Comparison of ENCODE assay signal across 1 cellular context in the genomic region with DNA sequence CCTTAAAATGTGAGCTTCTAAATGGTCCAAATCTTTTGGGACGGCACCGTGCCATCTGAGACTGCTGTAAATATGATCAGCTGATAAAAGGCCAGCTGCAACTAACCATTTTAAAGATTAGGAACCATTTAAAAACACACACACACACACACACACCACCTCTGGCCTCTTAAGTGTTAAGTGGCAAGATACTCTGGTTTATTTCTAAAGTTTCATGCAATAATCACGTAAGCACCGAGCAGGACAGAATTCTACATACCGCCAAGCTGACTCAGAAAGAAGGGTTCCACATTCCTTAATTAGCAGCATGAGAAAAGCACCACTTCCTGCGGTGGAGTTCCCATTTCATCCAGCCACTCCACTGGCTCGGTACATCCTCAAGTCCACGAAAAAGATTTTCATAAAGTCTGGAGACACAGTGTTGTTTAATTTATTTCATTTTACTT.
TF ChIP-seq lines count a peak whose summit lies in the region.

No MANE protein-coding gene starts in this region.

TF ChIP-seq in GM12878, 131 proteins besides CTCF, POLR2A, EP300 and RAD21 (continued from another document and continues in another):
- TF ChIP-seq, protein P1, sequence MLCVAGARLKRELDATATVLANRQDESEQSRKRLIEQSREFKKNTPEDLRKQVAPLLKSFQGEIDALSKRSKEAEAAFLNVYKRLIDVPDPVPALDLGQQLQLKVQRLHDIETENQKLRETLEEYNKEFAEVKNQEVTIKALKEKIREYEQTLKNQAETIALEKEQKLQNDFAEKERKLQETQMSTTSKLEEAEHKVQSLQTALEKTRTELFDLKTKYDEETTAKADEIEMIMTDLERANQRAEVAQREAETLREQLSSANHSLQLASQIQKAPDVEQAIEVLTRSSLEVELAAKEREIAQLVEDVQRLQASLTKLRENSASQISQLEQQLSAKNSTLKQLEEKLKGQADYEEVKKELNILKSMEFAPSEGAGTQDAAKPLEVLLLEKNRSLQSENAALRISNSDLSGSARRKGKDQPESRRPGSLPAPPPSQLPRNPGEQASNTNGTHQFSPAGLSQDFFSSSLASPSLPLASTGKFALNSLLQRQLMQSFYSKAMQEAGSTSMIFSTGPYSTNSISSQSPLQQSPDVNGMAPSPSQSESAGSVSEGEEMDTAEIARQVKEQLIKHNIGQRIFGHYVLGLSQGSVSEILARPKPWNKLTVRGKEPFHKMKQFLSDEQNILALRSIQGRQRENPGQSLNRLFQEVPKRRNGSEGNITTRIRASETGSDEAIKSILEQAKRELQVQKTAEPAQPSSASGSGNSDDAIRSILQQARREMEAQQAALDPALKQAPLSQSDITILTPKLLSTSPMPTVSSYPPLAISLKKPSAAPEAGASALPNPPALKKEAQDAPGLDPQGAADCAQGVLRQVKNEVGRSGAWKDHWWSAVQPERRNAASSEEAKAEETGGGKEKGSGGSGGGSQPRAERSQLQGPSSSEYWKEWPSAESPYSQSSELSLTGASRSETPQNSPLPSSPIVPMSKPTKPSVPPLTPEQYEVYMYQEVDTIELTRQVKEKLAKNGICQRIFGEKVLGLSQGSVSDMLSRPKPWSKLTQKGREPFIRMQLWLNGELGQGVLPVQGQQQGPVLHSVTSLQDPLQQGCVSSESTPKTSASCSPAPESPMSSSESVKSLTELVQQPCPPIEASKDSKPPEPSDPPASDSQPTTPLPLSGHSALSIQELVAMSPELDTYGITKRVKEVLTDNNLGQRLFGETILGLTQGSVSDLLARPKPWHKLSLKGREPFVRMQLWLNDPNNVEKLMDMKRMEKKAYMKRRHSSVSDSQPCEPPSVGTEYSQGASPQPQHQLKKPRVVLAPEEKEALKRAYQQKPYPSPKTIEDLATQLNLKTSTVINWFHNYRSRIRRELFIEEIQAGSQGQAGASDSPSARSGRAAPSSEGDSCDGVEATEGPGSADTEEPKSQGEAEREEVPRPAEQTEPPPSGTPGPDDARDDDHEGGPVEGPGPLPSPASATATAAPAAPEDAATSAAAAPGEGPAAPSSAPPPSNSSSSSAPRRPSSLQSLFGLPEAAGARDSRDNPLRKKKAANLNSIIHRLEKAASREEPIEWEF (IDR thresholded peaks at IDR 0.05; ENCODE audit: insufficient replicate concordance, low read depth, low read length), result peak; percentile 14
- no peak for TF ChIP-seq GABPA (IDR thresholded peaks at IDR 0.05; ENCODE audit: low read depth)
- TF ChIP-seq CBX5 (IDR thresholded peaks at IDR 0.05; ENCODE audit: low read depth), result peak; percentile 76; the same call in 1 of the 2 replicates
- peak; percentile 82 to 93 for TF ChIP-seq ETV6 (conservative IDR thresholded peaks at IDR 0.05 in 1 of 2, IDR thresholded peaks at IDR 0.05 in 1 of 2; ENCODE audit: borderline replicate concordance in 1 of 2, low read depth in 1 of 2)
- TF ChIP-seq, protein P2, sequence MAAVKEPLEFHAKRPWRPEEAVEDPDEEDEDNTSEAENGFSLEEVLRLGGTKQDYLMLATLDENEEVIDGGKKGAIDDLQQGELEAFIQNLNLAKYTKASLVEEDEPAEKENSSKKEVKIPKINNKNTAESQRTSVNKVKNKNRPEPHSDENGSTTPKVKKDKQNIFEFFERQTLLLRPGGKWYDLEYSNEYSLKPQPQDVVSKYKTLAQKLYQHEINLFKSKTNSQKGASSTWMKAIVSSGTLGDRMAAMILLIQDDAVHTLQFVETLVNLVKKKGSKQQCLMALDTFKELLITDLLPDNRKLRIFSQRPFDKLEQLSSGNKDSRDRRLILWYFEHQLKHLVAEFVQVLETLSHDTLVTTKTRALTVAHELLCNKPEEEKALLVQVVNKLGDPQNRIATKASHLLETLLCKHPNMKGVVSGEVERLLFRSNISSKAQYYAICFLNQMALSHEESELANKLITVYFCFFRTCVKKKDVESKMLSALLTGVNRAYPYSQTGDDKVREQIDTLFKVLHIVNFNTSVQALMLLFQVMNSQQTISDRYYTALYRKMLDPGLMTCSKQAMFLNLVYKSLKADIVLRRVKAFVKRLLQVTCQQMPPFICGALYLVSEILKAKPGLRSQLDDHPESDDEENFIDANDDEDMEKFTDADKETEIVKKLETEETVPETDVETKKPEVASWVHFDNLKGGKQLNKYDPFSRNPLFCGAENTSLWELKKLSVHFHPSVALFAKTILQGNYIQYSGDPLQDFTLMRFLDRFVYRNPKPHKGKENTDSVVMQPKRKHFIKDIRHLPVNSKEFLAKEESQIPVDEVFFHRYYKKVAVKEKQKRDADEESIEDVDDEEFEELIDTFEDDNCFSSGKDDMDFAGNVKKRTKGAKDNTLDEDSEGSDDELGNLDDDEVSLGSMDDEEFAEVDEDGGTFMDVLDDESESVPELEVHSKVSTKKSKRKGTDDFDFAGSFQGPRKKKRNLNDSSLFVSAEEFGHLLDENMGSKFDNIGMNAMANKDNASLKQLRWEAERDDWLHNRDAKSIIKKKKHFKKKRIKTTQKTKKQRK (IDR thresholded peaks at IDR 0.05; ENCODE audit: low read depth, low read length), result no peak
- TF ChIP-seq, protein P3, sequence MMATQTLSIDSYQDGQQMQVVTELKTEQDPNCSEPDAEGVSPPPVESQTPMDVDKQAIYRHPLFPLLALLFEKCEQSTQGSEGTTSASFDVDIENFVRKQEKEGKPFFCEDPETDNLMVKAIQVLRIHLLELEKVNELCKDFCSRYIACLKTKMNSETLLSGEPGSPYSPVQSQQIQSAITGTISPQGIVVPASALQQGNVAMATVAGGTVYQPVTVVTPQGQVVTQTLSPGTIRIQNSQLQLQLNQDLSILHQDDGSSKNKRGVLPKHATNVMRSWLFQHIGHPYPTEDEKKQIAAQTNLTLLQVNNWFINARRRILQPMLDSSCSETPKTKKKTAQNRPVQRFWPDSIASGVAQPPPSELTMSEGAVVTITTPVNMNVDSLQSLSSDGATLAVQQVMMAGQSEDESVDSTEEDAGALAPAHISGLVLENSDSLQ (IDR thresholded peaks at IDR 0.05), result no peak
- TF ChIP-seq, protein P4, sequence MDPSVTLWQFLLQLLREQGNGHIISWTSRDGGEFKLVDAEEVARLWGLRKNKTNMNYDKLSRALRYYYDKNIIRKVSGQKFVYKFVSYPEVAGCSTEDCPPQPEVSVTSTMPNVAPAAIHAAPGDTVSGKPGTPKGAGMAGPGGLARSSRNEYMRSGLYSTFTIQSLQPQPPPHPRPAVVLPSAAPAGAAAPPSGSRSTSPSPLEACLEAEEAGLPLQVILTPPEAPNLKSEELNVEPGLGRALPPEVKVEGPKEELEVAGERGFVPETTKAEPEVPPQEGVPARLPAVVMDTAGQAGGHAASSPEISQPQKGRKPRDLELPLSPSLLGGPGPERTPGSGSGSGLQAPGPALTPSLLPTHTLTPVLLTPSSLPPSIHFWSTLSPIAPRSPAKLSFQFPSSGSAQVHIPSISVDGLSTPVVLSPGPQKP (IDR thresholded peaks at IDR 0.05; ENCODE audit: low read depth, low read length), result no peak
- no peak for TF ChIP-seq CHD2 (IDR thresholded peaks at IDR 0.05; ENCODE audit: borderline replicate concordance, low read depth, low read length)
- TF ChIP-seq, protein P5, sequence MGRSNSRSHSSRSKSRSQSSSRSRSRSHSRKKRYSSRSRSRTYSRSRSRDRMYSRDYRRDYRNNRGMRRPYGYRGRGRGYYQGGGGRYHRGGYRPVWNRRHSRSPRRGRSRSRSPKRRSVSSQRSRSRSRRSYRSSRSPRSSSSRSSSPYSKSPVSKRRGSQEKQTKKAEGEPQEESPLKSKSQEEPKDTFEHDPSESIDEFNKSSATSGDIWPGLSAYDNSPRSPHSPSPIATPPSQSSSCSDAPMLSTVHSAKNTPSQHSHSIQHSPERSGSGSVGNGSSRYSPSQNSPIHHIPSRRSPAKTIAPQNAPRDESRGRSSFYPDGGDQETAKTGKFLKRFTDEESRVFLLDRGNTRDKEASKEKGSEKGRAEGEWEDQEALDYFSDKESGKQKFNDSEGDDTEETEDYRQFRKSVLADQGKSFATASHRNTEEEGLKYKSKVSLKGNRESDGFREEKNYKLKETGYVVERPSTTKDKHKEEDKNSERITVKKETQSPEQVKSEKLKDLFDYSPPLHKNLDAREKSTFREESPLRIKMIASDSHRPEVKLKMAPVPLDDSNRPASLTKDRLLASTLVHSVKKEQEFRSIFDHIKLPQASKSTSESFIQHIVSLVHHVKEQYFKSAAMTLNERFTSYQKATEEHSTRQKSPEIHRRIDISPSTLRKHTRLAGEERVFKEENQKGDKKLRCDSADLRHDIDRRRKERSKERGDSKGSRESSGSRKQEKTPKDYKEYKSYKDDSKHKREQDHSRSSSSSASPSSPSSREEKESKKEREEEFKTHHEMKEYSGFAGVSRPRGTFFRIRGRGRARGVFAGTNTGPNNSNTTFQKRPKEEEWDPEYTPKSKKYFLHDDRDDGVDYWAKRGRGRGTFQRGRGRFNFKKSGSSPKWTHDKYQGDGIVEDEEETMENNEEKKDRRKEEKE (IDR thresholded peaks at IDR 0.05), result no peak
- no peak; the same call in 1 of the 2 replicates for TF ChIP-seq FOXK2 (IDR thresholded peaks at IDR 0.05)
- no peak for TF ChIP-seq FOS (IDR thresholded peaks at IDR 0.05; ENCODE audit: borderline replicate concordance, extremely low read depth, insufficient read length)
- TF ChIP-seq YY1 (IDR thresholded peaks at IDR 0.05; ENCODE audit: low read depth, low read length), result no peak
- TF ChIP-seq ZZZ3 (IDR thresholded peaks at IDR 0.05; ENCODE audit: control insufficient read depth, insufficient read length, low read depth), result no peak
- TF ChIP-seq, protein P6, sequence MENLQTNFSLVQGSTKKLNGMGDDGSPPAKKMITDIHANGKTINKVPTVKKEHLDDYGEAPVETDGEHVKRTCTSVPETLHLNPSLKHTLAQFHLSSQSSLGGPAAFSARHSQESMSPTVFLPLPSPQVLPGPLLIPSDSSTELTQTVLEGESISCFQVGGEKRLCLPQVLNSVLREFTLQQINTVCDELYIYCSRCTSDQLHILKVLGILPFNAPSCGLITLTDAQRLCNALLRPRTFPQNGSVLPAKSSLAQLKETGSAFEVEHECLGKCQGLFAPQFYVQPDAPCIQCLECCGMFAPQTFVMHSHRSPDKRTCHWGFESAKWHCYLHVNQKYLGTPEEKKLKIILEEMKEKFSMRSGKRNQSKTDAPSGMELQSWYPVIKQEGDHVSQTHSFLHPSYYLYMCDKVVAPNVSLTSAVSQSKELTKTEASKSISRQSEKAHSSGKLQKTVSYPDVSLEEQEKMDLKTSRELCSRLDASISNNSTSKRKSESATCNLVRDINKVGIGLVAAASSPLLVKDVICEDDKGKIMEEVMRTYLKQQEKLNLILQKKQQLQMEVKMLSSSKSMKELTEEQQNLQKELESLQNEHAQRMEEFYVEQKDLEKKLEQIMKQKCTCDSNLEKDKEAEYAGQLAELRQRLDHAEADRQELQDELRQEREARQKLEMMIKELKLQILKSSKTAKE (IDR thresholded peaks at IDR 0.05; ENCODE audit: low read depth, poor library complexity, severe bottlenecking), result no peak
- peak; percentile 84 for TF ChIP-seq ZBED1 (IDR thresholded peaks at IDR 0.05; ENCODE audit: borderline replicate concordance)
- peak; percentile 95 for TF ChIP-seq NFIC (IDR thresholded peaks at IDR 0.05; ENCODE audit: low read depth, low read length)
- no peak for TF ChIP-seq HCFC1 (IDR thresholded peaks at IDR 0.05; ENCODE audit: low read length)
- TF ChIP-seq JUNB (IDR thresholded peaks at IDR 0.05), result peak; percentile 78
- peak; percentile 99 for TF ChIP-seq EED (IDR thresholded peaks at IDR 0.05; ENCODE audit: low read depth)
- TF ChIP-seq, protein P7, sequence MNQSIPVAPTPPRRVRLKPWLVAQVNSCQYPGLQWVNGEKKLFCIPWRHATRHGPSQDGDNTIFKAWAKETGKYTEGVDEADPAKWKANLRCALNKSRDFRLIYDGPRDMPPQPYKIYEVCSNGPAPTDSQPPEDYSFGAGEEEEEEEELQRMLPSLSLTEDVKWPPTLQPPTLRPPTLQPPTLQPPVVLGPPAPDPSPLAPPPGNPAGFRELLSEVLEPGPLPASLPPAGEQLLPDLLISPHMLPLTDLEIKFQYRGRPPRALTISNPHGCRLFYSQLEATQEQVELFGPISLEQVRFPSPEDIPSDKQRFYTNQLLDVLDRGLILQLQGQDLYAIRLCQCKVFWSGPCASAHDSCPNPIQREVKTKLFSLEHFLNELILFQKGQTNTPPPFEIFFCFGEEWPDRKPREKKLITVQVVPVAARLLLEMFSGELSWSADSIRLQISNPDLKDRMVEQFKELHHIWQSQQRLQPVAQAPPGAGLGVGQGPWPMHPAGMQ (IDR thresholded peaks at IDR 0.05; ENCODE audit: borderline replicate concordance), result no peak
- TF ChIP-seq IKZF1 (conservative IDR thresholded peaks at IDR 0.05), result peak; percentile 92
- TF ChIP-seq MTA2 (IDR thresholded peaks at IDR 0.05; ENCODE audit: low read depth), result peak; percentile 91
- peak; percentile 33 to 37; a peak in 1 of 4 replicates for TF ChIP-seq BHLHE40 (IDR thresholded peaks at IDR 0.05; ENCODE audit: borderline replicate concordance in 1 of 2, low read depth in 2 of 2, low read length in 1 of 2)
- TF ChIP-seq, protein P8, sequence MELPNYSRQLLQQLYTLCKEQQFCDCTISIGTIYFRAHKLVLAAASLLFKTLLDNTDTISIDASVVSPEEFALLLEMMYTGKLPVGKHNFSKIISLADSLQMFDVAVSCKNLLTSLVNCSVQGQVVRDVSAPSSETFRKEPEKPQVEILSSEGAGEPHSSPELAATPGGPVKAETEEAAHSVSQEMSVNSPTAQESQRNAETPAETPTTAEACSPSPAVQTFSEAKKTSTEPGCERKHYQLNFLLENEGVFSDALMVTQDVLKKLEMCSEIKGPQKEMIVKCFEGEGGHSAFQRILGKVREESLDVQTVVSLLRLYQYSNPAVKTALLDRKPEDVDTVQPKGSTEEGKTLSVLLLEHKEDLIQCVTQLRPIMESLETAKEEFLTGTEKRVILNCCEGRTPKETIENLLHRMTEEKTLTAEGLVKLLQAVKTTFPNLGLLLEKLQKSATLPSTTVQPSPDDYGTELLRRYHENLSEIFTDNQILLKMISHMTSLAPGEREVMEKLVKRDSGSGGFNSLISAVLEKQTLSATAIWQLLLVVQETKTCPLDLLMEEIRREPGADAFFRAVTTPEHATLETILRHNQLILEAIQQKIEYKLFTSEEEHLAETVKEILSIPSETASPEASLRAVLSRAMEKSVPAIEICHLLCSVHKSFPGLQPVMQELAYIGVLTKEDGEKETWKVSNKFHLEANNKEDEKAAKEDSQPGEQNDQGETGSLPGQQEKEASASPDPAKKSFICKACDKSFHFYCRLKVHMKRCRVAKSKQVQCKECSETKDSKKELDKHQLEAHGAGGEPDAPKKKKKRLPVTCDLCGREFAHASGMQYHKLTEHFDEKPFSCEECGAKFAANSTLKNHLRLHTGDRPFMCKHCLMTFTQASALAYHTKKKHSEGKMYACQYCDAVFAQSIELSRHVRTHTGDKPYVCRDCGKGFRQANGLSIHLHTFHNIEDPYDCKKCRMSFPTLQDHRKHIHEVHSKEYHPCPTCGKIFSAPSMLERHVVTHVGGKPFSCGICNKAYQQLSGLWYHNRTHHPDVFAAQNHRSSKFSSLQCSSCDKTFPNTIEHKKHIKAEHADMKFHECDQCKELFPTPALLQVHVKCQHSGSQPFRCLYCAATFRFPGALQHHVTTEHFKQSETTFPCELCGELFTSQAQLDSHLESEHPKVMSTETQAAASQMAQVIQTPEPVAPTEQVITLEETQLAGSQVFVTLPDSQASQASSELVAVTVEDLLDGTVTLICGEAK (IDR thresholded peaks at IDR 0.05; ENCODE audit: borderline replicate concordance), result peak; percentile 39; the same call in 1 of the 2 replicates
- TF ChIP-seq NR2C1 (IDR thresholded peaks at IDR 0.05), result 0 out of 2 replicates have a peak, but pooled peaks have one; percentile 12
- TF ChIP-seq NR2F1 (conservative IDR thresholded peaks at IDR 0.05), result peak; percentile 85
- TF ChIP-seq ZNF217 (IDR thresholded peaks at IDR 0.05), result no peak
- no peak for TF ChIP-seq PAX8 (IDR thresholded peaks at IDR 0.05)
- no peak for TF ChIP-seq SP1 (IDR thresholded peaks at IDR 0.05; ENCODE audit: low read depth, low read length)
- TF ChIP-seq GATAD2B (conservative IDR thresholded peaks at IDR 0.05; ENCODE audit: low read depth), result 0 out of 2 replicates have a peak, but pooled peaks have one; percentile 26
- TF ChIP-seq SMAD5 (IDR thresholded peaks at IDR 0.05; ENCODE audit: low read depth), result no peak
- peak; percentile 63; the same call in 1 of the 2 replicates for TF ChIP-seq BCL11A (IDR thresholded peaks at IDR 0.05; ENCODE audit: low read depth, low read length)
- TF ChIP-seq SPI1 (IDR thresholded peaks at IDR 0.05; ENCODE audit: borderline replicate concordance, insufficient read depth, low read depth, low read length), result peak; percentile 64
- no peak for TF ChIP-seq SUZ12 (IDR thresholded peaks at IDR 0.05; ENCODE audit: unreplicated experiment)
